7 cellular contexts compared by ENCODE assay signal in genomic region chr16:88240118-88240517, GRCh38.
DNase-seq lines count a peak whose midpoint lies in the region; ATAC-seq and TF ChIP-seq lines count a peak whose summit lies in the region.
"Not testable (repeated sequence)": the region's sequence is repeated elsewhere in the genome, so short reads cannot be mapped to it uniquely, and the experiment has no call there.

No MANE protein-coding gene starts in this region.

- H3K4me1 Mint-ChIP-seq in activated T-helper 17 cell treated with anti-CD3 and anti-CD28 coated beads, Interleukin-2, amount 50 U/mL, for 72 hours: not testable (repeated sequence)

- TF ChIP-seq CTCF in coronary artery (IDR thresholded peaks at IDR 0.05): not testable (repeated sequence)

- H3K36me3 Mint-ChIP-seq in activated T-helper 17 cell treated with anti-CD3 and anti-CD28 coated beads, Interleukin-2, amount 50 U/mL, for 72 hours (ENCODE audit: low read depth): not testable (repeated sequence)

- peak overlapping the region in 1 of 2 donors; percentile 32 for H3K27ac ChIP-seq in coronary artery

- not testable (repeated sequence) for H3K4me3 ChIP-seq in coronary artery

- not testable (repeated sequence) for H3K27ac Mint-ChIP-seq in activated T-helper 17 cell treated with anti-CD3 and anti-CD28 coated beads, Interleukin-2, amount 50 U/mL, for 72 hours

- not testable (repeated sequence) for H3K9me3 Mint-ChIP-seq in activated T-helper 17 cell treated with anti-CD3 and anti-CD28 coated beads, Interleukin-2, amount 50 U/mL, for 72 hours

- intact Hi-C loops in posterior vena cava (cut with DNase I): not testable (repeated sequence)

- DNase-seq in Daoy (ENCODE audit: low read depth): peak; percentile 67
- peak; percentile 12 for DNase-seq in GOT3 (lab: John Stamatoyannopoulos, UW)
- DNase-seq in M059J (ENCODE audit: low read depth): peak; percentile 97
- peak; percentile 64 for DNase-seq in coronary artery (ENCODE audit: low spot score)
- DNase-seq in islet precursor cell: peak; percentile 68
- DNase-seq in posterior vena cava (ENCODE audit: low spot score): peak; percentile 73

- H3K4me3 Mint-ChIP-seq in activated T-helper 17 cell treated with anti-CD3 and anti-CD28 coated beads, Interleukin-2, amount 50 U/mL, for 72 hours: peak overlapping the region; percentile 18

- H3K27me3 Mint-ChIP-seq in activated T-helper 17 cell treated with anti-CD3 and anti-CD28 coated beads, Interleukin-2, amount 50 U/mL, for 72 hours: peaks cover 18% of the 10 kb centered on the region

- peak; percentile 57 for ATAC-seq in activated T-helper 17 cell treated with anti-CD3 and anti-CD28 coated beads, Interleukin-2, amount 50 U/mL, for 72 hours (replicated peaks)

Comparison
In these comparisons a context has a peak if more than half of its experiments do, and no peak if none do; other contexts are left out.
1. DNase-seq: peak in every context shown above with its lines; median percentile 97 in M059J; 73 in posterior vena cava; 68 in islet precursor cell; 67 in Daoy; 64 in coronary artery; 12 in GOT3.